Comparison of ENCODE assay signal across 32 cellular contexts in genomic region chr2:79428745-79429144, GRCh38.
"Had no signal": no experiment of that assay in that cellular context is flagged by ENCODE, and none has a peak within 500 bp of the region (broad histone marks: within the 10 kb centered on the region; RNA-seq: fewer than 3 reads in every experiment).

No MANE protein-coding gene starts in this region.

- H3K4me3 ChIP-seq: gastroesophageal sphincter, heart left ventricle, hepatocyte, lung, mucosa of descending colon, ovary, psoas muscle, sigmoid colon, stomach, thyroid gland, vagina had no signal

- H3K9me3 ChIP-seq: gastroesophageal sphincter, heart left ventricle, mucosa of descending colon, ovary, psoas muscle, sigmoid colon, stomach, thyroid gland, vagina had no signal

- H3K4me1 Mint-ChIP-seq: memory B cell; naive B cell; nephron; stimulated activated effector memory CD8-positive, alpha-beta T cell treated with anti-CD3 and anti-CD28 coated beads, Interleukin-12 subunit alpha, Interleukin-12 subunit beta, amount 100 ng/mL, for 72 hours had no signal

- FAIRE-seq: colon, keratinocyte had no signal

- H3K36me3 Mint-ChIP-seq: memory B cell; mesothelial cell of epicardium; naive B cell; stimulated activated effector memory CD8-positive, alpha-beta T cell treated with anti-CD3 and anti-CD28 coated beads, Interleukin-12 subunit alpha, Interleukin-12 subunit beta, amount 100 ng/mL, for 72 hours had no signal

- DNase-seq: effector CD8-positive, alpha-beta T cell; endodermal cell; foreskin keratinocyte; heart left ventricle; mucosa of descending colon; naive B cell; occipital lobe; ovary; posterior cingulate gyrus; psoas muscle; right cardiac atrium; sigmoid colon; stimulated activated CD4-positive, alpha-beta T cell treated with anti-CD3 and anti-CD28 coated beads, Interleukin-2, amount 100 ng/mL, for 24 hours; stimulated activated CD4-positive, alpha-beta T cell treated with anti-CD3 and anti-CD28 coated beads, Interleukin-4, amount 100 ng/mL, for 24 hours; stimulated activated naive CD4-positive, alpha-beta T cell treated with Interleukin-2 at 50 U/mL for 16 hours; stomach; thyroid gland; trophoblast cell had no signal

- H3K4me1 ChIP-seq: foreskin keratinocyte, gastroesophageal sphincter, heart left ventricle, psoas muscle, sigmoid colon, thyroid gland, vagina had no signal

- H3K9me3 Mint-ChIP-seq: dendritic cell treated with granulocyte-macrophage colony-stimulating factor and Interleukin-4, amounts not matched to agents 40 ng/mL and 50 ng/mL, for 4 days; endodermal cell; memory B cell; mesothelial cell of epicardium; nephron had no signal

- H3K36me3 ChIP-seq: gastroesophageal sphincter, heart left ventricle, ovary, sigmoid colon, stomach, thyroid gland, vagina had no signal

- H3K27ac Mint-ChIP-seq: dendritic cell treated with granulocyte-macrophage colony-stimulating factor and Interleukin-4, amounts not matched to agents 40 ng/mL and 50 ng/mL, for 4 days; endodermal cell; memory B cell; mesothelial cell of epicardium; naive B cell; nephron; stimulated activated effector memory CD8-positive, alpha-beta T cell treated with anti-CD3 and anti-CD28 coated beads, Interleukin-12 subunit alpha, Interleukin-12 subunit beta, amount 100 ng/mL, for 72 hours had no signal

- H3K27me3 Mint-ChIP-seq: dendritic cell treated with granulocyte-macrophage colony-stimulating factor and Interleukin-4, amounts not matched to agents 40 ng/mL and 50 ng/mL, for 4 days; memory B cell; naive B cell had no signal

- ATAC-seq: esophagus mucosa; foreskin keratinocyte; gastroesophageal sphincter; heart left ventricle; left lobe of liver; mucosa of descending colon; psoas muscle; right cardiac atrium; stimulated activated effector memory CD8-positive, alpha-beta T cell treated with anti-CD3 and anti-CD28 coated beads, Interleukin-12 subunit alpha, Interleukin-12 subunit beta, amount 100 ng/mL, for 72 hours had no signal

- H3K27ac ChIP-seq: epithelial cell of prostate, foreskin keratinocyte, gastroesophageal sphincter, heart left ventricle, hepatocyte, ovary, psoas muscle, sigmoid colon, stomach, thyroid gland, vagina had no signal

- H3K4me3 Mint-ChIP-seq: dendritic cell treated with granulocyte-macrophage colony-stimulating factor and Interleukin-4, amounts not matched to agents 40 ng/mL and 50 ng/mL, for 4 days; endodermal cell; memory B cell; mesothelial cell of epicardium; naive B cell; nephron; stimulated activated effector memory CD8-positive, alpha-beta T cell treated with anti-CD3 and anti-CD28 coated beads, Interleukin-12 subunit alpha, Interleukin-12 subunit beta, amount 100 ng/mL, for 72 hours had no signal

- H3K27me3 ChIP-seq: foreskin keratinocyte, gastroesophageal sphincter, heart left ventricle, hepatocyte, ovary, sigmoid colon, stomach, thyroid gland, vagina had no signal
